ENCODE assay signal across 19 cellular contexts in the genomic region with DNA sequence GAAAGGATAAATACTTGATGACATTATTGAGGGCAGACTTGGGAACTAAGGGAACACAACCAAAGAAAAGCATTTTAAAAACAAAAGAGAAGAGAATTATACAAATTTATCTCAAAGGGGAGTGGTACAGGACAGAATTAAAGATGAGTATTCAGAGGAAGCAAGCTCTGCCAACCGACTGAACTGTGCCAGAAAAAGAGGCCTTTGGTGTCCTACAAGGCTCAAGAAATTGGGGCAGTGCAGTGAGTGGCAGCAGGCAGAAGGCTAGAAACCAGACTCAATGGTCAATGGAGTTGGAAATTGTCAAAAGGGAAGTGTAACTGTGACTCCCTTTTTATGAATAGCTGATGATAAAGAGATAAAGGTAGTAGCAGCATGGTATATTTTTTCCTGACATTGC.
DNase-seq lines count a peak whose midpoint lies in the region; ATAC-seq and TF ChIP-seq lines count a peak whose summit lies in the region.
"Had no signal": no experiment of that assay in that cellular context is flagged by ENCODE, and none has a peak within 500 bp of the region (broad histone marks: within the 10 kb centered on the region; RNA-seq: fewer than 3 reads in every experiment).

No MANE protein-coding gene starts in this region.

- dilution Hi-C loops in IMR-90 (cut with HindIII; ENCODE audit: low sequenced_read_pairs, unreplicated experiment), result no loop called here

- WGBS in IMR-90 (ENCODE audit: extremely low coverage in 2 of 2, insufficient read length in 1 of 2), 2 experiments, result 40% methylated on average over 1 of the region's 1 CpG; no CpG with 5 or more reads in 1 of the 2 experiments

- H4K5ac ChIP-seq in IMR-90 (ENCODE audit: low read depth, low read length), result no peak overlapping the region

- CTCF ChIA-PET in IMR-90 (lab: Yijun Ruan, JAX), result no interaction called here

- peak overlapping the region; percentile 41 for H2BK120ac ChIP-seq in IMR-90 (ENCODE audit: low read depth, low read length)

- H3K36me3 ChIP-seq in left ventricle myocardium inferior (no peaks in the 10 kb centered on the region), IMR-90 (ENCODE audit: control insufficient read depth, insufficient read depth, low read length) (no peaks in the 10 kb centered on the region), Karpas-422 (ENCODE audit: insufficient read depth, low read length) (no peaks in the 10 kb centered on the region)

- H3K4me2 ChIP-seq in IMR-90 (ENCODE audit: low read depth, low read length) (no peak overlapping the region), Karpas-422 (ENCODE audit: low read depth, low read length, poor library complexity, severe bottlenecking) (no peak overlapping the region)

- ATAC-seq in left ventricle myocardium superior (no peak), IMR-90 (ENCODE audit: low read depth) (no peak), GM21367 (IDR thresholded peaks at IDR 0.05; ENCODE audit: unreplicated experiment) (no peak)

- no peak overlapping the region for H3K9ac ChIP-seq in IMR-90 (ENCODE audit: low read depth, low read length)
- no peak overlapping the region for H3K9ac ChIP-seq in Karpas-422 (ENCODE audit: low read length)
- H3K9ac ChIP-seq: GM23248 had no signal

- no peak overlapping the region for H2AK5ac ChIP-seq in IMR-90 (ENCODE audit: low read depth, low read length)

- H3K27ac ChIP-seq in left ventricle myocardium inferior (replicated peaks) (peak overlapping the region; percentile 56), IMR-90 (ENCODE audit: insufficient read depth, low read length) (no peak overlapping the region), Karpas-422 (ENCODE audit: low read length) (no peak overlapping the region)
- H3K27ac ChIP-seq: 22Rv1, GM23248 had no signal

- no peaks in the 10 kb centered on the region for H3K9me3 Mint-ChIP-seq in nephron
- H3K9me3 Mint-ChIP-seq: CD4-positive, alpha-beta memory T cell had no signal

- H4K8ac ChIP-seq in IMR-90 (ENCODE audit: low read depth in 2 of 2, low read length in 2 of 2), result no peak overlapping the region

- H3K56ac ChIP-seq in IMR-90 (ENCODE audit: extremely low read depth, insufficient read depth, low read length), result no peak overlapping the region

- H3K18ac ChIP-seq in IMR-90 (ENCODE audit: low read depth, low read length), result no peak overlapping the region; the same call in 1 of the 2 replicates

- H3K9me1 ChIP-seq in IMR-90 (ENCODE audit: insufficient read depth, low read length), result peaks cover 7% of the 10 kb centered on the region; the same call in 1 of the 2 replicates

- H3K27me3 Mint-ChIP-seq in nephron (ENCODE audit: low read depth), result no peaks in the 10 kb centered on the region

- no peak overlapping the region for H3K4me3 Mint-ChIP-seq in nephron
- H3K4me3 Mint-ChIP-seq: B cell; CD4-positive, alpha-beta memory T cell had no signal

- H2AFZ ChIP-seq in IMR-90 (replicated peaks; ENCODE audit: low read length, poor library complexity) (no peak overlapping the region), Karpas-422 (ENCODE audit: low read length) (no peak overlapping the region)
- H2AFZ ChIP-seq: GM23248 had no signal

- H3K4me3 ChIP-seq in left ventricle myocardium inferior, result no peak overlapping the region
- no peak overlapping the region for H3K4me3 ChIP-seq in IMR-90 (ENCODE audit: insufficient read depth, low read depth, low read length)
- H3K4me3 ChIP-seq in Karpas-422 (ENCODE audit: low read length), result no peak overlapping the region
- H3K4me3 ChIP-seq: GM23248 had no signal

- H3K9me2 ChIP-seq in Karpas-422 (replicated peaks; ENCODE audit: insufficient read depth, low read length), result no peaks in the 10 kb centered on the region

- no peaks in the 10 kb centered on the region for H3K79me2 ChIP-seq in Karpas-422 (ENCODE audit: low read length)

- no peaks in the 10 kb centered on the region for H3K79me1 ChIP-seq in IMR-90 (ENCODE audit: low read depth in 1 of 2, low read length in 2 of 2)

- H4K20me1 ChIP-seq in IMR-90 (ENCODE audit: insufficient read depth, low read length) (no peaks in the 10 kb centered on the region), Karpas-422 (ENCODE audit: insufficient read depth, low read depth, low read length) (no peaks in the 10 kb centered on the region)

- TF ChIP-seq CTCF in left ventricle myocardium inferior (IDR thresholded peaks at IDR 0.05; ENCODE audit: borderline replicate concordance) (no peak), IMR-90 (conservative IDR thresholded peaks at IDR 0.05; ENCODE audit: low read depth, low read length) (no peak), nephron (IDR thresholded peaks at IDR 0.05; ENCODE audit: unreplicated experiment in 3 of 3) (no peak)

- H3K23ac ChIP-seq in IMR-90 (ENCODE audit: low read depth, low read length), result no peak overlapping the region

- H3K36me3 Mint-ChIP-seq in nephron (ENCODE audit: low read depth), result no peaks in the 10 kb centered on the region
- H3K36me3 Mint-ChIP-seq: CD4-positive, alpha-beta memory T cell had no signal

- no peak overlapping the region for H3K4ac ChIP-seq in IMR-90 (ENCODE audit: low read depth, low read length)

- POLR2A ChIA-PET in IMR-90 (lab: Charles Lee; ENCODE audit: unreplicated experiment), result no interaction called here

- H3K27ac Mint-ChIP-seq in nephron, result peak overlapping the region; percentile 40 to 57 (median 56)
- H3K27ac Mint-ChIP-seq: B cell; CD4-positive, alpha-beta memory T cell had no signal

- no peaks in the 10 kb centered on the region for H3K9me3 ChIP-seq in left ventricle myocardium inferior (replicated peaks)
- H3K9me3 ChIP-seq in IMR-90 (ENCODE audit: control insufficient read depth, insufficient read depth, low read length), result no peaks in the 10 kb centered on the region
- no peaks in the 10 kb centered on the region for H3K9me3 ChIP-seq in Karpas-422 (ENCODE audit: low read length)

- BruUV-seq in IMR-90 (replicated peaks; lab: Mats Ljungman, UMichigan), result no TSS peak

- in situ Hi-C loops in IMR-90 (cut with MboI; ENCODE audit: low sequenced_read_pairs), result no loop called here

- 0 out of 3 replicates have a peak overlapping the region, but pooled peaks have one; percentile 31 for H2BK15ac ChIP-seq in IMR-90 (ENCODE audit: low read depth, low read length)

- intact Hi-C loops in left ventricle myocardium inferior (cut with micrococcal nuclease) (no loop called here), left ventricle myocardium superior (cut with micrococcal nuclease) (no loop called here), IMR-90 (cut with micrococcal nuclease) (no loop called here)

- DNase-seq in left ventricle myocardium inferior (no peak), left ventricle myocardium superior (no peak), IMR-90 (no peak), cerebellar cortex (ENCODE audit: low spot score) (peak; percentile 53), Karpas-422 (no peak), NCI-H187 treated with DMSO at 0.1 percent for 48 hours (lab: John Stamatoyannopoulos, UW) (no peak)
- DNase-seq: Calu3; CD4-positive, alpha-beta memory T cell; COR-L47; DMS53; DMS79 treated with DMSO at 0.1 percent for 48 hours; GDM1; GM23248; H7; HCEC 1CT had no signal

- H3K4me1 Mint-ChIP-seq in nephron, result peaks cover 48% of the 10 kb centered on the region
- H3K4me1 Mint-ChIP-seq: B cell; CD4-positive, alpha-beta memory T cell had no signal

- H2AK9ac ChIP-seq in IMR-90 (replicated peaks; ENCODE audit: low read depth, low read length, poor library complexity), result no peak overlapping the region

- TF ChIP-seq POLR2A in IMR-90 (IDR thresholded peaks at IDR 0.05; ENCODE audit: low read depth, low read length), result no peak

- H3K27me3 ChIP-seq in left ventricle myocardium inferior (ENCODE audit: low read depth) (no peaks in the 10 kb centered on the region), IMR-90 (ENCODE audit: control insufficient read depth, insufficient read depth, low read length) (no peaks in the 10 kb centered on the region), Karpas-422 (ENCODE audit: low read length) (peaks cover 3% of the 10 kb centered on the region; the same call in 1 of the 2 replicates)

- H3K4me1 ChIP-seq in left ventricle myocardium inferior (peaks cover 52% of the 10 kb centered on the region), IMR-90 (ENCODE audit: control insufficient read depth, insufficient read depth, low read length) (peaks cover 9% of the 10 kb centered on the region), Karpas-422 (ENCODE audit: low read length) (no peaks in the 10 kb centered on the region)

- no peak overlapping the region for H2BK5ac ChIP-seq in IMR-90 (ENCODE audit: low read depth, low read length, poor library complexity, severe bottlenecking)

- no peak overlapping the region for H2BK20ac ChIP-seq in IMR-90 (ENCODE audit: low read depth, low read length)

- H3K14ac ChIP-seq in IMR-90 (replicated peaks; ENCODE audit: low read depth, low read length), result no peak overlapping the region

- no peak for TF ChIP-seq RAD21 in IMR-90 (IDR thresholded peaks at IDR 0.05; ENCODE audit: low read length)

- no peak overlapping the region; the same call in 1 of the 2 replicates for H4K91ac ChIP-seq in IMR-90 (ENCODE audit: insufficient read depth, low read depth, low read length)

TF ChIP-seq in IMR-90, 13 proteins besides CTCF, POLR2A, EP300 and RAD21:
- no peak for TF ChIP-seq FOS (IDR thresholded peaks at IDR 0.05; ENCODE audit: low read depth, low read length)
- no peak for TF ChIP-seq MXI1 (IDR thresholded peaks at IDR 0.05; ENCODE audit: borderline replicate concordance, low read depth, low read length)
- TF ChIP-seq BHLHE40 (IDR thresholded peaks at IDR 0.05; ENCODE audit: low read depth, low read length), result no peak
- TF ChIP-seq CHD1 (IDR thresholded peaks at IDR 0.05; ENCODE audit: low read depth, low read length), result no peak
- TF ChIP-seq NFE2L2 (IDR thresholded peaks at IDR 0.05; ENCODE audit: low read depth, low read length), result no peak
- TF ChIP-seq RCOR1 (IDR thresholded peaks at IDR 0.05; ENCODE audit: insufficient replicate concordance, low read length), result no peak
- TF ChIP-seq MAFK (IDR thresholded peaks at IDR 0.05; ENCODE audit: low read depth, low read length), result no peak
- TF ChIP-seq, protein P1, sequence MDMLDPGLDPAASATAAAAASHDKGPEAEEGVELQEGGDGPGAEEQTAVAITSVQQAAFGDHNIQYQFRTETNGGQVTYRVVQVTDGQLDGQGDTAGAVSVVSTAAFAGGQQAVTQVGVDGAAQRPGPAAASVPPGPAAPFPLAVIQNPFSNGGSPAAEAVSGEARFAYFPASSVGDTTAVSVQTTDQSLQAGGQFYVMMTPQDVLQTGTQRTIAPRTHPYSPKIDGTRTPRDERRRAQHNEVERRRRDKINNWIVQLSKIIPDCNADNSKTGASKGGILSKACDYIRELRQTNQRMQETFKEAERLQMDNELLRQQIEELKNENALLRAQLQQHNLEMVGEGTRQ (IDR thresholded peaks at IDR 0.05; ENCODE audit: low read depth, low read length), result no peak
- TF ChIP-seq CEBPB (IDR thresholded peaks at IDR 0.05; ENCODE audit: low read depth, low read length), result no peak
- TF ChIP-seq RFX5 (IDR thresholded peaks at IDR 0.05; ENCODE audit: low read depth, low read length), result no peak
